ENCODE assay signal across 1 cellular context in genomic region chr17:48047741-48048320, GRCh38.
TF ChIP-seq lines count a peak whose summit lies in the region.

No MANE protein-coding gene starts in this region.

TF ChIP-seq in K562, 482 proteins besides CTCF, POLR2A, EP300 and RAD21 (continued from another document and continues in another):
- TF ChIP-seq ETV5 (CRISPR knock-in tag; IDR thresholded peaks at IDR 0.05; ENCODE audit: low read depth) (0 out of 2 replicates have a peak, but pooled peaks have one; percentile 23), RFX5 (IDR thresholded peaks at IDR 0.05; ENCODE audit: low read depth, low read length) (0 out of 2 replicates have a peak, but pooled peaks have one; percentile 22), NFYB (IDR thresholded peaks at IDR 0.05; ENCODE audit: extremely low read depth, insufficient read length) (peak; percentile 92), HDAC3 (IDR thresholded peaks at IDR 0.05; ENCODE audit: borderline replicate concordance, partially characterized antibody) (no peak), MEF2A (IDR thresholded peaks at IDR 0.05; ENCODE audit: control insufficient read depth, low read depth, low read length) (no peak), THRB (CRISPR knock-in tag; conservative IDR thresholded peaks at IDR 0.05) (0 out of 2 replicates have a peak, but pooled peaks have one; percentile 78), ZMIZ1 (IDR thresholded peaks at IDR 0.05; ENCODE audit: low read depth in 2 of 2, low read length in 2 of 2) (peak in 1 of 2 experiments; percentile 38; a peak in 1 of 4 replicates), MEIS2 (IDR thresholded peaks at IDR 0.05; ENCODE audit: partially characterized antibody) (peak; percentile 63), AFF1 (IDR thresholded peaks at IDR 0.05; ENCODE audit: low read depth in 1 of 2, partially characterized antibody in 2 of 2) (peak; percentile 48 to 58), BDP1 (IDR thresholded peaks at IDR 0.05; ENCODE audit: insufficient read depth, insufficient read length) (no peak), ZNF212 (CRISPR knock-in tag; IDR thresholded peaks at IDR 0.05) (0 out of 2 replicates have a peak, but pooled peaks have one; percentile 67), JUND (IDR thresholded peaks at IDR 0.05; ENCODE audit: borderline replicate concordance, low read depth, low read length) (no peak), JUND (tag; IDR thresholded peaks at IDR 0.05; ENCODE audit: borderline replicate concordance, low read depth, low read length) (peak; percentile 75; the same call in 1 of the 3 replicates), FOXP1 (CRISPR knock-in tag; IDR thresholded peaks at IDR 0.05) (peak; percentile 91), TRIM25 (IDR thresholded peaks at IDR 0.05; ENCODE audit: borderline replicate concordance) (no peak; the same call in 1 of the 2 replicates), C11orf30 (IDR thresholded peaks at IDR 0.05; ENCODE audit: low read depth) (peak; percentile 94), ZNF146 (CRISPR knock-in tag; IDR thresholded peaks at IDR 0.05; ENCODE audit: unreplicated experiment) (no peak), E2F4 (CRISPR knock-in tag; IDR thresholded peaks at IDR 0.05; ENCODE audit: low read depth) (peak; percentile 68; the same call in 1 of the 2 replicates), THAP12 (CRISPR knock-in tag; IDR thresholded peaks at IDR 0.05) (peak; percentile 90), SIN3A (IDR thresholded peaks at IDR 0.05; ENCODE audit: borderline replicate concordance in 2 of 2, control insufficient read depth in 1 of 2, low read depth in 2 of 2, low read length in 2 of 2) (0 out of 4 replicates have a peak, but pooled peaks of 1 of the 2 experiments have one; percentile 18), NFIX (CRISPR knock-in tag; IDR thresholded peaks at IDR 0.05; ENCODE audit: low read depth) (0 out of 2 replicates have a peak, but pooled peaks have one; percentile 4), TCF15 (CRISPR knock-in tag; IDR thresholded peaks at IDR 0.05) (0 out of 2 replicates have a peak, but pooled peaks have one; percentile 61), MYC (IDR thresholded peaks at IDR 0.05; ENCODE audit: low read depth, low read length) (peak; percentile 99), MYC (CRISPR knock-in tag; IDR thresholded peaks at IDR 0.05; ENCODE audit: borderline replicate concordance, low read depth) (peak; percentile 97), ZNF639 (CRISPR knock-in tag; conservative IDR thresholded peaks at IDR 0.05 in 1 of 2, IDR thresholded peaks at IDR 0.05 in 1 of 2) (peak in 1 of 2 experiments; percentile 80; a peak in 1 of 4 replicates), FOSL1 (tag; conservative IDR thresholded peaks at IDR 0.05) (0 out of 2 replicates have a peak, but pooled peaks have one; percentile 8), JUN (IDR thresholded peaks at IDR 0.05; ENCODE audit: borderline replicate concordance, low read depth, low read length) (peak; percentile 5; the same call in 1 of the 2 replicates), JUN (CRISPR knock-in tag; IDR thresholded peaks at IDR 0.05; ENCODE audit: borderline replicate concordance) (no peak), ELF4 (CRISPR knock-in tag; IDR thresholded peaks at IDR 0.05) (peak; percentile 33; the same call in 1 of the 2 replicates), ZBTB43 (CRISPR knock-in tag; IDR thresholded peaks at IDR 0.05) (no peak; the same call in 1 of the 2 replicates), KAT2B (IDR thresholded peaks at IDR 0.05; ENCODE audit: low read depth, low read length) (no peak), USF1 (CRISPR knock-in tag; IDR thresholded peaks at IDR 0.05) (peak; percentile 83), ZNF431 (CRISPR knock-in tag; IDR thresholded peaks at IDR 0.05) (peak; percentile 81; the same call in 1 of the 2 replicates), ZNF165 (CRISPR knock-in tag; IDR thresholded peaks at IDR 0.05; ENCODE audit: borderline replicate concordance) (0 out of 2 replicates have a peak, but pooled peaks have one; percentile 67), ZKSCAN1 (IDR thresholded peaks at IDR 0.05; ENCODE audit: low read depth, low read length) (peak; percentile 61; the same call in 1 of the 2 replicates), L3MBTL2 (IDR thresholded peaks at IDR 0.05) (peak; percentile 100), FIP1L1 (IDR thresholded peaks at IDR 0.05; ENCODE audit: low read depth, low read length, poor library complexity, severe bottlenecking) (peak; percentile 75)
